Comparison of ENCODE assay signal across 8 cellular contexts in genomic region chr18:21741511-21742322, GRCh38. TPM values are rescaled to one million over a fixed set of nuclear protein-coding genes. Genes with fewer than 3 reads are reported as not detected.
DNase-seq lines count a peak whose midpoint lies in the region; ATAC-seq and TF ChIP-seq lines count a peak whose summit lies in the region.

No MANE protein-coding gene starts in this region.

- peak overlapping the region; percentile 96 for H3K4me2 ChIP-seq in OCI-LY1 (ENCODE audit: low read length)

- no peaks in the 10 kb centered on the region for H4K20me1 ChIP-seq in OCI-LY1 (ENCODE audit: insufficient read depth, low read length)

- peaks cover 54% of the 10 kb centered on the region for H3K79me2 ChIP-seq in OCI-LY1 (ENCODE audit: insufficient read depth, low read length)

- no peak overlapping the region for H2AFZ ChIP-seq in OCI-LY1 (ENCODE audit: low read length)

- H3K4me1 ChIP-seq in OCI-LY1 (ENCODE audit: insufficient read depth, low read length, severe bottlenecking) (peaks cover 50% of the 10 kb centered on the region), right cardiac atrium (ENCODE audit: control insufficient read depth, insufficient read depth, low read length) (peaks cover 2% of the 10 kb centered on the region)

- peaks cover 7% of the 10 kb centered on the region for H3K36me3 Mint-ChIP-seq in activated naive CD8-positive, alpha-beta T cell treated with anti-CD3 and anti-CD28 coated beads for 36 hours

- no peaks in the 10 kb centered on the region for H3K36me3 ChIP-seq in OCI-LY1 (ENCODE audit: insufficient read depth, low read length)

- peak overlapping the region; percentile 82 for H3K4me3 ChIP-seq in OCI-LY1 (ENCODE audit: low read depth, low read length, poor library complexity, severe bottlenecking)
- H3K4me3 ChIP-seq in right cardiac atrium (ENCODE audit: low read length): peak overlapping the region; percentile 96
- H3K4me3 ChIP-seq in retinal pigment epithelial cell (ENCODE audit: low read length): peak overlapping the region; percentile 90

- intact Hi-C loops in Right ventricle myocardium inferior (cut with DNase I): loop anchor here (2.0 kb wide), 2 partner anchors 37 to 141 kb away; partner anchors contain the start of genes ABHD3 and ESCO1
- intact Hi-C loops in cardiac septum (cut with DNase I): loop anchor here (2.0 to 10.0 kb wide), 4 partner anchors 37 to 426 kb away; partner anchors contain the start of genes ABHD3, GATA6 and SNRPD1
- intact Hi-C loops in right cardiac atrium (cut with DNase I): no loop called here

- no peak; the same call in 1 of the 2 replicates for TF ChIP-seq CTCF in OCI-LY1 (IDR thresholded peaks at IDR 0.05; ENCODE audit: low read length)
- no peak for TF ChIP-seq CTCF in retinal pigment epithelial cell (conservative IDR thresholded peaks at IDR 0.05; ENCODE audit: low read depth, low read length)

- no peak for ATAC-seq in Right ventricle myocardium inferior
- ATAC-seq in HG02970 (IDR thresholded peaks at IDR 0.05; ENCODE audit: low FRiP score, unreplicated experiment): peak; percentile 25
- ATAC-seq in right cardiac atrium: peak; percentile 1

- peak overlapping the region; percentile 83 for H3K4me3 Mint-ChIP-seq in activated naive CD8-positive, alpha-beta T cell treated with anti-CD3 and anti-CD28 coated beads for 36 hours

- peak overlapping the region; percentile 45 for H3K27ac Mint-ChIP-seq in activated naive CD8-positive, alpha-beta T cell treated with anti-CD3 and anti-CD28 coated beads for 36 hours

- DNase-seq in Right ventricle myocardium inferior (ENCODE audit: missing footprints): peak; percentile 76
- no peak for DNase-seq in cardiac septum (ENCODE audit: low spot score)
- DNase-seq in activated naive CD8-positive, alpha-beta T cell treated with anti-CD3 and anti-CD28 coated beads for 36 hours: no peak
- DNase-seq in right cardiac atrium: peak in 2 of 3 donors; percentile 51 to 76
- DNase-seq in retinal pigment epithelial cell (ENCODE audit: low read depth): no peak
- DNase-seq in NCI-H526 treated with DMSO at 0.1 percent for 48 hours (lab: John Stamatoyannopoulos, UW): no peak

- H3K4me1 Mint-ChIP-seq in activated naive CD8-positive, alpha-beta T cell treated with anti-CD3 and anti-CD28 coated beads for 36 hours: peaks cover 43% of the 10 kb centered on the region

- H3K27me3 ChIP-seq in OCI-LY1 (ENCODE audit: insufficient read depth, low read length): no peaks in the 10 kb centered on the region
- no peaks in the 10 kb centered on the region for H3K27me3 ChIP-seq in right cardiac atrium (ENCODE audit: control insufficient read depth, insufficient read depth)

- H3K27me3 Mint-ChIP-seq in activated naive CD8-positive, alpha-beta T cell treated with anti-CD3 and anti-CD28 coated beads for 36 hours: no peaks in the 10 kb centered on the region

- peaks cover 7% of the 10 kb centered on the region for H3K9me3 Mint-ChIP-seq in activated naive CD8-positive, alpha-beta T cell treated with anti-CD3 and anti-CD28 coated beads for 36 hours

- H3F3A ChIP-seq in OCI-LY1 (ENCODE audit: insufficient read depth, low read length): peaks cover 5% of the 10 kb centered on the region; the same call in 1 of the 2 replicates

- WGBS in right cardiac atrium: under 1% methylated on average over 60 of the region's 60 CpGs

- peak overlapping the region; percentile 25 for H3K27ac ChIP-seq in OCI-LY1 (ENCODE audit: low read depth, low read length, poor library complexity, severe bottlenecking)
- H3K27ac ChIP-seq in right cardiac atrium (ENCODE audit: low read length): peak overlapping the region; percentile 100

- H3K9ac ChIP-seq in OCI-LY1 (ENCODE audit: low read length): peak overlapping the region; percentile 91

- no peaks in the 10 kb centered on the region for H3K9me2 ChIP-seq in OCI-LY1 (ENCODE audit: low read depth, low read length)

- H3K9me3 ChIP-seq in OCI-LY1 (ENCODE audit: low read length) (no peaks in the 10 kb centered on the region), right cardiac atrium (ENCODE audit: control insufficient read depth, low read length) (no peaks in the 10 kb centered on the region)

RNA-seq across cellular contexts. Expression of gene MIB1, which starts 1.1 kb away (rescaled TPM):
- total RNA-seq in Right ventricle myocardium inferior: 17.3 TPM
- 29.0 TPM for total RNA-seq in cardiac septum
- total RNA-seq in activated naive CD8-positive, alpha-beta T cell treated with anti-CD3 and anti-CD28 coated beads for 36 hours: 10 to 100 TPM; 27.3 to 27.9 TPM
- 10 to 100 TPM; 21.7 to 29.5 (median 24.1) TPM for total RNA-seq in right cardiac atrium
- 3.7 TPM for polyA plus RNA-seq in right cardiac atrium

RNA-seq across cellular contexts. Expression of gene ABHD3, which starts 37.1 kb away (rescaled TPM):
- total RNA-seq in Right ventricle myocardium inferior (5.4 TPM), cardiac septum (4.0 TPM), right cardiac atrium (1 to 10 TPM; 4.0 to 6.9 (median 5.4) TPM)
- 10 to 100 TPM; 18.1 to 18.8 TPM for total RNA-seq in activated naive CD8-positive, alpha-beta T cell treated with anti-CD3 and anti-CD28 coated beads for 36 hours
- 7.4 TPM for polyA plus RNA-seq in right cardiac atrium

Comparison
In these comparisons a context has a peak if more than half of its experiments do, and no peak if none do; other contexts are left out.
1. DNase-seq: peak in Right ventricle myocardium inferior (single experiment) and right cardiac atrium (2 of 3); none in cardiac septum (single experiment), activated naive CD8-positive, alpha-beta T cell treated with anti-CD3 and anti-CD28 coated beads for 36 hours (single experiment), retinal pigment epithelial cell (single experiment) and NCI-H526 treated with DMSO at 0.1 percent for 48 hours (single experiment).
2. intact Hi-C loops: an anchor here in Right ventricle myocardium inferior (2.0 kb wide) and cardiac septum (2.0 to 10.0 kb wide); none called in right cardiac atrium.
3. Peak in every context shown above with its lines, with median percentiles within 50 percentile points of each other: H3K4me3 ChIP-seq.